8 cellular contexts compared by ENCODE assay signal in the genomic region with DNA sequence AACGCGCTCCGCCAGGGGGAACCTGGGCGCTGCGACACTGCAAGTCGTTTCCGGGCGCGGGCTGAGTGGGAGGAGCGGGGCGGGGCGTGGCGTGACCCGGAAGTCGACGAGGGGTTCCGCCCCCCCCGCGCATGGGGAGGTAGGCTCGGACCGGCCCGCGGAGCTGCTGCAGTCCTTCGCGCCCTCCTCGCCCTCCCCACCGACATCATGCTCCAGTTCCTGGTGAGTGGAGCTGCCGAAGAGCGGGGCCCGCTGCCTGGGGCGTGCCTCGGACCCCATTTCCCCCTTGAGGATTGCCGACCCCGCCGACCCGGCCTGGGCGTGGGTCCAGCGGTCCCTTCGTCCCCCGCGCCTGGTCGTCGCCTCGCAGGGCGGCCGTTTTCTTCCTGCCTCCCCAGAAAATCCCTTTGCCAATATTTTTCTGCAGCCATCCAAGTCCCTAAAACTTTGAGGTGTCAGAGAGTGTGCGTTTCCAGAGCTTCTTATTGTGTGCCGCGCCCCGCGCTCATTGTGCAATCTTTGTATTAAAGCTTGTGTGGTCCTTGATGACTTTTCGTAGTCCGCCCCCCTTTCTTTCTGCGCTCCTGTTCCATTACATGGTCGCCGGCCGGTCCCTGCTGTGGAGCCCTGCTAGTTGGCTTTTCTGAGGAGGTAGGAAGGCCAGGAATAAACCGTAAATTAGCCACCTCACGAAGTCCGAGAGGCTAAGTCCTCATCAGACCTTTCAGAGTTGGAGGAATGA. TPM values are rescaled to one million over a fixed set of nuclear protein-coding genes. Genes with fewer than 3 reads are reported as not detected.
DNase-seq lines count a peak whose midpoint lies in the region; ATAC-seq and TF ChIP-seq lines count a peak whose summit lies in the region.

A gene (plus strand): TSS at position 142 of the 742 bp plus-strand sequence.

- H3K27ac ChIP-seq in CD8-positive, alpha-beta T cell (ENCODE audit: low read depth, low read length) = peak within 1 kb of the TSS; percentile 65
- peak within 1 kb of the TSS; percentile 57 to 97 (median 90) for H3K27ac ChIP-seq in dorsolateral prefrontal cortex

- peaks cover 13% of the 10 kb centered on the region for H3K36me3 Mint-ChIP-seq in CD8-positive, alpha-beta T cell
- peaks cover 3% of the 10 kb centered on the region for H3K36me3 Mint-ChIP-seq in activated CD4-positive, alpha-beta memory T cell treated with anti-CD3 and anti-CD28 coated beads, Interleukin-2, amount 10 ng/mL, durations not matched to agents 7 days and 5 days (ENCODE audit: low read depth)

- no peaks in the 10 kb centered on the region for H3K9me3 Mint-ChIP-seq in CD8-positive, alpha-beta T cell
- H3K9me3 Mint-ChIP-seq in activated CD4-positive, alpha-beta memory T cell treated with anti-CD3 and anti-CD28 coated beads, Interleukin-2, amount 10 ng/mL, durations not matched to agents 7 days and 5 days = no peaks in the 10 kb centered on the region

- H3K4me1 Mint-ChIP-seq in CD8-positive, alpha-beta T cell (ENCODE audit: low read depth) = peaks cover 41% of the 10 kb centered on the region
- peaks cover 37% of the 10 kb centered on the region for H3K4me1 Mint-ChIP-seq in activated CD4-positive, alpha-beta memory T cell treated with anti-CD3 and anti-CD28 coated beads, Interleukin-2, amount 10 ng/mL, durations not matched to agents 7 days and 5 days

- peak within 1 kb of the TSS; percentile 88 for H3K27ac Mint-ChIP-seq in CD8-positive, alpha-beta T cell
- H3K27ac Mint-ChIP-seq in activated CD4-positive, alpha-beta memory T cell treated with anti-CD3 and anti-CD28 coated beads, Interleukin-2, amount 10 ng/mL, durations not matched to agents 7 days and 5 days = peak within 1 kb of the TSS; percentile 69

- CTCF ChIA-PET in CD8-positive, alpha-beta T cell (lab: Charles Lee) = interaction anchor here (0.9 to 2.7 kb wide), 4 partner anchors 11 to 348 kb away, joined by 3 to 16 read pairs (median 10); no protein-coding TSS in a partner anchor
- CTCF ChIA-PET in activated CD4-positive, alpha-beta memory T cell treated with anti-CD3 and anti-CD28 coated beads, Interleukin-2, amount 10 ng/mL, durations not matched to agents 7 days and 5 days (lab: Charles Lee) = interaction anchor here (0.5 to 3.6 kb wide), 18 partner anchors 9 to 388 kb away, joined by 3 to 29 read pairs (median 3); no protein-coding TSS in a partner anchor

- POLR2A ChIA-PET in CD8-positive, alpha-beta T cell (lab: Charles Lee) = interaction anchor here (0.8 to 1.3 kb wide), 5 partner anchors 9 to 676 kb away, joined by 3 to 8 read pairs (median 3); a partner anchor contains a TSS
- POLR2A ChIA-PET in activated CD4-positive, alpha-beta memory T cell treated with anti-CD3 and anti-CD28 coated beads, Interleukin-2, amount 10 ng/mL, durations not matched to agents 7 days and 5 days (lab: Charles Lee) = interaction anchor here (0.5 to 4.2 kb wide), 13 partner anchors 11 to 1203 kb away, joined by 3 to 45 read pairs (median 4); a partner anchor contains a TSS

- H3K36me3 ChIP-seq in CD8-positive, alpha-beta T cell (ENCODE audit: insufficient read depth, low read length) = no peaks in the 10 kb centered on the region

- peak in 1 of 2 donors; percentile 47 for TF ChIP-seq POLR2A in lower leg skin (IDR thresholded peaks at IDR 0.05)

- peak; percentile 64 for TF ChIP-seq CTCF in CD8-positive, alpha-beta T cell (IDR thresholded peaks at IDR 0.05)
- peak in 52 of 56 donors; percentile 20 to 98 (median 92) for TF ChIP-seq CTCF in dorsolateral prefrontal cortex (IDR thresholded peaks at IDR 0.05 in 54 of 56, conservative IDR thresholded peaks at IDR 0.05 in 2 of 56; ENCODE audit: low read depth in 1 of 56, partially characterized antibody in 56 of 56)
- TF ChIP-seq CTCF in lower leg skin (IDR thresholded peaks at IDR 0.05) = no peak

- peak; percentile 91 to 99 (median 96) for DNase-seq in CD8-positive, alpha-beta T cell
- DNase-seq in NCI-H82 (lab: John Stamatoyannopoulos, UW) (peak; percentile 96), dorsolateral prefrontal cortex (peak; percentile 88 to 96 (median 94)), lower leg skin (ENCODE audit: low spot score in 2 of 2) (peak; percentile 94 to 99)
- peak; percentile 96 for DNase-seq in activated CD4-positive, alpha-beta memory T cell treated with anti-CD3 and anti-CD28 coated beads, Interleukin-2, amount 10 ng/mL, durations not matched to agents 7 days and 5 days
- peak; percentile 93 to 99 for DNase-seq in stimulated activated CD4-positive, alpha-beta T cell treated with anti-CD3 and anti-CD28 coated beads, Interleukin-4, amount 100 ng/mL, for 4 hours

- WGBS in lower leg skin, 2 donors = 0 to 1% methylated on average over 28 to 29 of the region's 60 CpGs

- H3K4me1 ChIP-seq in CD8-positive, alpha-beta T cell (ENCODE audit: insufficient read depth, low read length) = peaks cover 20% of the 10 kb centered on the region

- no peaks in the 10 kb centered on the region for H3K27me3 Mint-ChIP-seq in CD8-positive, alpha-beta T cell (ENCODE audit: low read depth)
- H3K27me3 Mint-ChIP-seq in activated CD4-positive, alpha-beta memory T cell treated with anti-CD3 and anti-CD28 coated beads, Interleukin-2, amount 10 ng/mL, durations not matched to agents 7 days and 5 days = no peaks in the 10 kb centered on the region

- H3K9me3 ChIP-seq in CD8-positive, alpha-beta T cell (ENCODE audit: low read length) = no peaks in the 10 kb centered on the region

- peak; percentile 99 for ATAC-seq in CD8-positive, alpha-beta T cell
- peak; percentile 86 for ATAC-seq in GM19452 (IDR thresholded peaks at IDR 0.05; ENCODE audit: unreplicated experiment)
- ATAC-seq in HG03575 (IDR thresholded peaks at IDR 0.05; ENCODE audit: extremely low read depth, insufficient number of reproducible peaks, low FRiP score, unreplicated experiment) = peak; percentile 48

- peak within 1 kb of the TSS; percentile 90 for H3K4me3 Mint-ChIP-seq in CD8-positive, alpha-beta T cell
- peak within 1 kb of the TSS; percentile 85 for H3K4me3 Mint-ChIP-seq in activated CD4-positive, alpha-beta memory T cell treated with anti-CD3 and anti-CD28 coated beads, Interleukin-2, amount 10 ng/mL, durations not matched to agents 7 days and 5 days

- intact Hi-C loops in CD8-positive, alpha-beta T cell (cut with DNase I, micrococcal nuclease) = loop anchor here (1.0 to 10.0 kb wide), 14 partner anchors 104 to 1538 kb away; a partner anchor contains a TSS
- intact Hi-C loops in dorsolateral prefrontal cortex (cut with DNase I) (loop anchor here (2.0 to 5.0 kb wide), 3 partner anchors 150 to 315 kb away; a partner anchor contains a TSS), lower leg skin (cut with DNase I; ENCODE audit: low total_unique reads) (no loop called here)

- peak within 1 kb of the TSS; percentile 76 for H3K4me3 ChIP-seq in CD8-positive, alpha-beta T cell (ENCODE audit: low read depth, low read length)
- H3K4me3 ChIP-seq in dorsolateral prefrontal cortex (peak within 1 kb of the TSS; percentile 64 to 100 (median 94)), lower leg skin (ENCODE audit: low read depth, poor library complexity, severe bottlenecking) (peak within 1 kb of the TSS; percentile 84)

- no peaks in the 10 kb centered on the region for H3K27me3 ChIP-seq in CD8-positive, alpha-beta T cell (ENCODE audit: insufficient read depth, low read length)
- no peaks in the 10 kb centered on the region for H3K27me3 ChIP-seq in dorsolateral prefrontal cortex

RNA-seq across cellular contexts. Expression of the gene that starts here (rescaled TPM):
- total RNA-seq in CD8-positive, alpha-beta T cell = 10 to 100 TPM in 1 of 2 experiments, 1 to 10 TPM in 1; 9.4 to 11.5 TPM
- total RNA-seq in activated CD4-positive, alpha-beta memory T cell treated with anti-CD3 and anti-CD28 coated beads, Interleukin-2, amount 10 ng/mL, durations not matched to agents 7 days and 5 days = 10 to 100 TPM; 19.7 to 20.5 TPM
- total RNA-seq in dorsolateral prefrontal cortex (10 to 100 TPM; 14.7 to 33.0 (median 23.4) TPM), lower leg skin (10 to 100 TPM; 15.7 to 18.7 (median 16.5) TPM)

Comparison
In these comparisons a context has a peak if more than half of its experiments do, and no peak if none do; other contexts are left out.
1. Peak in every context shown above with its lines: DNase-seq, ATAC-seq, H3K4me3 ChIP-seq and H3K27ac ChIP-seq.
2. ATAC-seq: peak in every context shown above with its lines; median percentile 99 in CD8-positive, alpha-beta T cell; 86 in GM19452; 48 in HG03575.
3. CTCF ChIP-seq: peak in CD8-positive, alpha-beta T cell (single experiment) and dorsolateral prefrontal cortex (52 of 56); none in lower leg skin (0 of 3).